In genomic region chr1:147245129-147245528, GRCh38 we compare ENCODE assay signal across 21 cellular contexts. TPM values are rescaled to one million over a fixed set of nuclear protein-coding genes. Genes with fewer than 3 reads are reported as not detected.
A peak's percentile ranks its signal among the peaks of the same experiment; 100 is the strongest.
DNase-seq lines count a peak whose midpoint lies in the region; ATAC-seq and TF ChIP-seq lines count a peak whose summit lies in the region.
"Had no signal": no experiment of that assay in that cellular context is flagged by ENCODE, and none has a peak within 500 bp of the region (broad histone marks: within the 10 kb centered on the region; RNA-seq: fewer than 3 reads in every experiment).

No MANE protein-coding gene starts in this region.

- no peaks in the 10 kb centered on the region for H3K9me3 Mint-ChIP-seq in activated naive CD8-positive, alpha-beta T cell treated with anti-CD3 and anti-CD28 coated beads, Interleukin-2, amount 50 U/mL, for 24 hours
- no peaks in the 10 kb centered on the region for H3K9me3 Mint-ChIP-seq in nephron
- H3K9me3 Mint-ChIP-seq: GM23338 had no signal

- H3K4me3 Mint-ChIP-seq in activated naive CD8-positive, alpha-beta T cell treated with anti-CD3 and anti-CD28 coated beads, Interleukin-2, amount 50 U/mL, for 24 hours, result peak overlapping the region; percentile 94
- H3K4me3 Mint-ChIP-seq in nephron, result peak overlapping the region; percentile 28 to 46 (median 31)
- H3K4me3 Mint-ChIP-seq: B cell had no signal

- peaks cover 49% of the 10 kb centered on the region for H3K4me1 ChIP-seq in DOHH2 (ENCODE audit: control insufficient read depth, low read length)
- H3K4me1 ChIP-seq in tibial artery, result peaks cover 0 to 39% (median 11%) of the 10 kb centered on the region in 4 donors
- H3K4me1 ChIP-seq: testis had no signal

- TF ChIP-seq CTCF in DOHH2 (IDR thresholded peaks at IDR 0.05; ENCODE audit: low read depth, low read length, poor library complexity, severe bottlenecking) (no peak), nephron (IDR thresholded peaks at IDR 0.05; ENCODE audit: unreplicated experiment in 3 of 3) (no peak), tibial artery (IDR thresholded peaks at IDR 0.05) (no peak)

- in situ Hi-C loops in KBM-7 (cut with MboI; ENCODE audit: low pct_unique_long_range_greater_than_20kb, low sequenced_read_pairs), result no loop called here

- H3K27ac ChIP-seq in DOHH2 (ENCODE audit: low read depth, low read length), result no peak overlapping the region
- H3K27ac ChIP-seq in tibial artery, result peak overlapping the region in 1 of 2 donors; percentile 99
- H3K27ac ChIP-seq: pancreas, Peyer's patch, testis had no signal

- H3K9me2 ChIP-seq in DOHH2 (replicated peaks; ENCODE audit: control insufficient read depth, low read length), result no peaks in the 10 kb centered on the region

- H3K27me3 ChIP-seq in DOHH2 (ENCODE audit: control insufficient read depth, low read length) (no peaks in the 10 kb centered on the region), tibial artery (no peaks in the 10 kb centered on the region)
- H3K27me3 ChIP-seq: pancreas, Peyer's patch, testis had no signal

- H3K36me3 Mint-ChIP-seq in activated naive CD8-positive, alpha-beta T cell treated with anti-CD3 and anti-CD28 coated beads, Interleukin-2, amount 50 U/mL, for 24 hours (ENCODE audit: low read depth), result peaks cover 19% of the 10 kb centered on the region
- H3K36me3 Mint-ChIP-seq in nephron (ENCODE audit: low read depth), result peaks cover 16% of the 10 kb centered on the region

- H3K27ac Mint-ChIP-seq in activated naive CD8-positive, alpha-beta T cell treated with anti-CD3 and anti-CD28 coated beads, Interleukin-2, amount 50 U/mL, for 24 hours, result no peak overlapping the region
- no peak overlapping the region for H3K27ac Mint-ChIP-seq in nephron
- H3K27ac Mint-ChIP-seq: B cell, GM23338 had no signal

- H3K36me3 ChIP-seq in DOHH2 (ENCODE audit: control insufficient read depth, low read length) (peaks cover 21% of the 10 kb centered on the region), tibial artery (no peaks in the 10 kb centered on the region)
- H3K36me3 ChIP-seq: pancreas, Peyer's patch had no signal

- peak overlapping the region; percentile 92 for H3K4me2 ChIP-seq in DOHH2 (ENCODE audit: low read length)

- peaks cover 34% of the 10 kb centered on the region for H4K20me1 ChIP-seq in DOHH2 (ENCODE audit: control insufficient read depth, insufficient read depth, low read depth, low read length)

- H3K9me3 ChIP-seq in DOHH2 (ENCODE audit: control insufficient read depth, insufficient read depth, low read length), result no peaks in the 10 kb centered on the region
- no peaks in the 10 kb centered on the region for H3K9me3 ChIP-seq in tibial artery
- H3K9me3 ChIP-seq: pancreas, Peyer's patch, testis had no signal

- no peak overlapping the region for H3K4me3 ChIP-seq in DOHH2 (ENCODE audit: low read length)
- no peak overlapping the region for H3K4me3 ChIP-seq in tibial artery
- H3K4me3 ChIP-seq: GM23338, pancreas, Peyer's patch, testis had no signal

- H3K79me2 ChIP-seq in DOHH2 (ENCODE audit: control insufficient read depth, low read length), result peaks cover 76% of the 10 kb centered on the region

- DNase-seq in KBM-7 (peak; percentile 15), tibial artery (no peak), AG08395 (ENCODE audit: low spot score) (no peak), mesenteric fat pad (ENCODE audit: low spot score) (no peak)
- no peak for DNase-seq in activated naive CD8-positive, alpha-beta T cell treated with anti-CD3 and anti-CD28 coated beads, Interleukin-2, amount 50 U/mL, for 24 hours
- DNase-seq: activated CD4-positive, alpha-beta T cell treated with anti-CD3 and anti-CD28 coated beads, Interleukin-2, amount 50 U/mL, for 48 hours; activated gamma-delta T cell; aorta; DMS 273 treated with DMSO at 0.1 percent for 48 hours; foreskin fibroblast; left cardiac atrium; NCI-H1105 treated with DMSO at 0.1 percent for 48 hours; NCI-H774; pancreas; Peyer's patch; stimulated activated CD4-positive, alpha-beta T cell treated with anti-CD3 and anti-CD28 coated beads, Interleukin-2, amount 100 ng/mL, for 48 hours; testis had no signal

- no peak for ATAC-seq in activated naive CD8-positive, alpha-beta T cell treated with anti-CD3 and anti-CD28 coated beads, Interleukin-2, amount 50 U/mL, for 24 hours
- ATAC-seq: GM23338, left cardiac atrium, pancreas had no signal

- intact Hi-C loops in tibial artery (cut with DNase I; ENCODE audit: low total_unique reads), result no loop called here

- H3K27me3 Mint-ChIP-seq in activated naive CD8-positive, alpha-beta T cell treated with anti-CD3 and anti-CD28 coated beads, Interleukin-2, amount 50 U/mL, for 24 hours, result no peaks in the 10 kb centered on the region
- no peaks in the 10 kb centered on the region for H3K27me3 Mint-ChIP-seq in nephron (ENCODE audit: low read depth)
- H3K27me3 Mint-ChIP-seq: B cell had no signal

- no peaks in the 10 kb centered on the region for H3F3A ChIP-seq in DOHH2 (ENCODE audit: control insufficient read depth, insufficient read depth)

- H3K4me1 Mint-ChIP-seq in activated naive CD8-positive, alpha-beta T cell treated with anti-CD3 and anti-CD28 coated beads, Interleukin-2, amount 50 U/mL, for 24 hours, result peaks cover 58% of the 10 kb centered on the region
- peaks cover 24% of the 10 kb centered on the region for H3K4me1 Mint-ChIP-seq in nephron

RNA-seq across cellular contexts. Expression of gene CHD1L, which starts 2.6 kb away (rescaled TPM):
- 30.0 TPM for total RNA-seq in mesenteric fat pad

RNA-seq across cellular contexts. Expression of gene FMO5, which starts 20.0 kb away (rescaled TPM):
- 2.5 TPM for total RNA-seq in mesenteric fat pad
